Comparison of ENCODE assay signal across 15 cellular contexts in the genomic region with DNA sequence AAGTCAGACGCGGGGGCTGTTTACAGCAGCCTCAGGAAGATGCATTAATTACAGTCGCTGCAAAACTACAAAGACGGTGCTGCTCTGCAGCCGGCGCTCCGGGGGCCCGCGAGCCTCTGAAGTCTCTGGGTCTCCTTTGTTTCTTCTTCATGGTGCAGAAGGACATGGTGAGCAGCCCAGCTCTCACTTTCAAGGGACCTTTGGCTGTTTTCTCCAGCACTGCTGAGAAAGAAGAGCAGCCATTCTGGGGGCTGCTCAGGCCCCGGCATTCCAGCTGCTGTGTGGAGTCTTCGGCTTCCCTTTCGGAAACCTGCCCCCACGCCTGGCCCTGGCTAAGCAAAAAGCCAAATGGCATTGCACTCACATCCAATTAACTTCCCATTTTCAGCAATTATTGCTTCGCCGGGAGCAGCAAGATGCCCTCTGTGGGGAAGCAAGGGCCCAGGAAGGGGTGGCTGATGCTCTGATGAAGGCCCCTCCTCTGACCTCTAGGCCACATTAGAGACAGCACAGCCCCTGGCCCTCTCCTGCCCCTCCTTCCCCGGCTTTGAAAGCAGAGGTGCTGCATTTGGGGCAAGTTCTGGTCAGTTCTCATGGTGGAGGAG.
"Had no signal": no experiment of that assay in that cellular context is flagged by ENCODE, and none has a peak within 500 bp of the region (broad histone marks: within the 10 kb centered on the region; RNA-seq: fewer than 3 reads in every experiment).

No MANE protein-coding gene starts in this region.

- H3K27me3 ChIP-seq: adrenal gland, ovary, transverse colon had no signal

- H3K27me3 Mint-ChIP-seq: activated B cell treated with CpG ODN at 0.5 μM for 24 hours had no signal

- H3K4me1 ChIP-seq: adrenal gland had no signal

- ATAC-seq: stimulated activated naive B cell treated with anti-CD40 and anti-IgM and Interleukin-4, amounts not matched to agents 10 μg/mL and 1 μg/mL and 100 μg/mL, for 72 hours had no signal

- H3K4me2 ChIP-seq: smooth muscle cell had no signal

- H3K4me3 Mint-ChIP-seq: activated B cell treated with CpG ODN at 0.5 μM for 24 hours; activated CD4-positive, alpha-beta T cell treated with anti-CD3 and anti-CD28 coated beads, Interleukin-2, amount 10 ng/mL, durations not matched to agents 24 days and 14 days; central memory CD8-positive, alpha-beta T cell; stimulated activated naive B cell treated with anti-CD40 and anti-IgM and Interleukin-4, amounts not matched to agents 10 μg/mL and 1 μg/mL and 100 μg/mL, for 72 hours had no signal

- H3K27ac ChIP-seq: adrenal gland, ovary, transverse colon had no signal

- H3K9me3 ChIP-seq: adrenal gland, ovary, transverse colon had no signal

- H3K4me1 Mint-ChIP-seq: activated B cell treated with CpG ODN at 0.5 μM for 24 hours; activated CD4-positive, alpha-beta T cell treated with anti-CD3 and anti-CD28 coated beads, Interleukin-2, amount 10 ng/mL, durations not matched to agents 24 days and 14 days; central memory CD8-positive, alpha-beta T cell; naive B cell; stimulated activated naive B cell treated with anti-CD40 and anti-IgM and Interleukin-4, amounts not matched to agents 10 μg/mL and 1 μg/mL and 100 μg/mL, for 72 hours had no signal

- DNase-seq: activated B cell treated with CpG ODN at 0.5 μM for 24 hours; activated CD4-positive, alpha-beta T cell treated with anti-CD3 and anti-CD28 coated beads, Interleukin-2, amount 10 ng/mL, durations not matched to agents 24 days and 14 days; activated CD8-positive, alpha-beta memory T cell treated with anti-CD3 and anti-CD28 coated beads for 24 hours; activated naive CD4-positive, alpha-beta T cell treated with anti-CD3 and anti-CD28 coated beads, Interleukin-2, amount 50 U/mL, for 16 hours; adrenal gland; dermis blood vessel endothelial cell; hippocampal formation; naive B cell; ovary; stimulated activated naive B cell treated with anti-CD40 and anti-IgM and Interleukin-4, amounts not matched to agents 10 μg/mL and 1 μg/mL and 100 μg/mL, for 72 hours; substantia nigra; transverse colon had no signal

- H3K36me3 ChIP-seq: adrenal gland, ovary, transverse colon had no signal

- H3K4me3 ChIP-seq: adrenal gland, lung, ovary, smooth muscle cell, transverse colon had no signal

- H3K27ac Mint-ChIP-seq: activated B cell treated with CpG ODN at 0.5 μM for 24 hours; activated CD4-positive, alpha-beta T cell treated with anti-CD3 and anti-CD28 coated beads, Interleukin-2, amount 10 ng/mL, durations not matched to agents 24 days and 14 days; naive B cell; stimulated activated naive B cell treated with anti-CD40 and anti-IgM and Interleukin-4, amounts not matched to agents 10 μg/mL and 1 μg/mL and 100 μg/mL, for 72 hours had no signal
